17 cellular contexts compared by ENCODE assay signal in the genomic region with DNA sequence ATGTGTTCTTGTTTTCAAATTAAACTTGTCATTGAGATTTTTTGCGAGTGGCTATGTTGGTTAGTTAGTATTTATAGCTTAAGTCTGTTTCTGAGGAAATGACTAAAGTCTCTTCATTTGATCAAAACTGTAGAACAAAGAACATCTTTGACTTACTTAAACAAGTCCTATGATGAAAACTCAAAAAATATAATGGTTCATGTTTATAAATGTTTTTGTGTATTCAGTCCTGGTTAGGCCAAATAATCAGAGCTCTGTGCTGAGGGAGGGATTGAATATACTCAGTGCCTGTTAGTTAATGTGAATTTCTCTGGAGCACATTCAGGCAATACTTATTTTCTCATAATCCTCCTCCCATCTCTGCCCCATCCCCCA. TPM values are rescaled to one million over a fixed set of nuclear protein-coding genes. Genes with fewer than 3 reads are reported as not detected.
DNase-seq lines count a peak whose midpoint lies in the region; ATAC-seq and TF ChIP-seq lines count a peak whose summit lies in the region.
"Had no signal": no experiment of that assay in that cellular context is flagged by ENCODE, and none has a peak within 500 bp of the region (broad histone marks: within the 10 kb centered on the region; RNA-seq: fewer than 3 reads in every experiment).

No MANE protein-coding gene starts in this region.

- H4K5ac ChIP-seq in H9 (ENCODE audit: insufficient read length, low read depth, low read length), result no peak overlapping the region

- DNase-seq in HFFc6 (no peak), foreskin keratinocyte (no peak), H9 (no peak), cerebellum (ENCODE audit: low spot score) (no peak)
- no peak for DNase-seq in activated naive CD4-positive, alpha-beta T cell treated with anti-CD3 and anti-CD28 coated beads for 36 hours
- DNase-seq: AML-193, foreskin fibroblast, GDM1, natural killer cell, NCI-H146, NCI-H345, SIG-M5 had no signal

- H4K20me1 ChIP-seq in H9 (ENCODE audit: control insufficient read depth, insufficient read depth, insufficient read length), result no peaks in the 10 kb centered on the region

- CTCF ChIA-PET in activated naive CD4-positive, alpha-beta T cell treated with anti-CD3 and anti-CD28 coated beads for 36 hours (lab: Charles Lee), result no interaction called here

- H2BK12ac ChIP-seq in H9 (ENCODE audit: insufficient read length, low read depth, low read length), result no peak overlapping the region

- H3K9me3 Mint-ChIP-seq in HFFc6 (no peaks in the 10 kb centered on the region), H9 (no peaks in the 10 kb centered on the region; a peak in 1 of 5 replicates)
- no peaks in the 10 kb centered on the region for H3K9me3 Mint-ChIP-seq in activated naive CD4-positive, alpha-beta T cell treated with anti-CD3 and anti-CD28 coated beads for 36 hours
- H3K9me3 Mint-ChIP-seq: GM23338, natural killer cell had no signal

- H3K9ac ChIP-seq in skeletal muscle satellite cell (ENCODE audit: low read depth, low read length), result peak overlapping the region; percentile 81
- H3K9ac ChIP-seq in H9 (ENCODE audit: extremely low read depth, insufficient read length, low read length), result no peak overlapping the region
- H3K9ac ChIP-seq: KMS-11 had no signal

- peak overlapping the region; percentile 1 for H3K4me3 ChIP-seq in skeletal muscle satellite cell (ENCODE audit: low read length)
- H3K4me3 ChIP-seq: GM23338 had no signal

- H3K4me1 ChIP-seq in foreskin keratinocyte, result peaks cover 75% of the 10 kb centered on the region
- H3K4me1 ChIP-seq in skeletal muscle satellite cell (ENCODE audit: control insufficient read depth, insufficient read depth, low read length), result peaks cover 71% of the 10 kb centered on the region
- no peaks in the 10 kb centered on the region for H3K4me1 ChIP-seq in H9 (ENCODE audit: insufficient read depth, low read length)

- no peak overlapping the region for H2BK120ac ChIP-seq in H9 (ENCODE audit: low read depth, low read length, poor library complexity, severe bottlenecking)

- H3K4me1 Mint-ChIP-seq in HFFc6 (ENCODE audit: low read depth), result peaks cover 92% of the 10 kb centered on the region
- peaks cover 3 to 8% of the 10 kb centered on the region in 2 experiments; a peak in 3 of 4 replicates for H3K4me1 Mint-ChIP-seq in H9
- H3K4me1 Mint-ChIP-seq in activated naive CD4-positive, alpha-beta T cell treated with anti-CD3 and anti-CD28 coated beads for 36 hours (ENCODE audit: low read depth), result peaks cover 12% of the 10 kb centered on the region

- H3K79me2 ChIP-seq in H9 (ENCODE audit: insufficient read depth, low read length), result no peaks in the 10 kb centered on the region

- no peak overlapping the region for H3K18ac ChIP-seq in H9 (ENCODE audit: insufficient read length, low read depth, low read length)

- H4K8ac ChIP-seq in H9 (replicated peaks; ENCODE audit: insufficient read length, low read depth, low read length), result no peak overlapping the region

- no peak overlapping the region for H3K23ac ChIP-seq in H9 (ENCODE audit: insufficient read length, low read depth, low read length)

- H3K14ac ChIP-seq in H9 (ENCODE audit: insufficient read depth, low read length), result no peak overlapping the region

- no peak overlapping the region for H3T11ph ChIP-seq in H9 (ENCODE audit: low read length)

- H3K27ac Mint-ChIP-seq in HFFc6, result peak overlapping the region; percentile 99
- no peak overlapping the region for H3K27ac Mint-ChIP-seq in H9
- H3K27ac Mint-ChIP-seq in activated naive CD4-positive, alpha-beta T cell treated with anti-CD3 and anti-CD28 coated beads for 36 hours, result no peak overlapping the region
- H3K27ac Mint-ChIP-seq: activated naive CD4-positive, alpha-beta T cell treated with anti-CD3 and anti-CD28 coated beads, Interleukin-2, amount 50 U/mL, for 72 hours; GM23338; natural killer cell had no signal

- H3K27me3 Mint-ChIP-seq in HFFc6 (ENCODE audit: insufficient read depth), result no peaks in the 10 kb centered on the region
- H3K27me3 Mint-ChIP-seq in H9 (ENCODE audit: low read depth), result no peaks in the 10 kb centered on the region
- no peaks in the 10 kb centered on the region for H3K27me3 Mint-ChIP-seq in activated naive CD4-positive, alpha-beta T cell treated with anti-CD3 and anti-CD28 coated beads for 36 hours (ENCODE audit: low read depth)

- H2AFZ ChIP-seq in H9 (ENCODE audit: low read length), result no peak overlapping the region
- H2AFZ ChIP-seq: GM23338 had no signal

- H2BK5ac ChIP-seq in H9 (ENCODE audit: insufficient read length, low read length), result no peak overlapping the region

- no peak overlapping the region for H2AK5ac ChIP-seq in H9 (ENCODE audit: insufficient read length, low read length)

- H3K4me2 ChIP-seq in skeletal muscle satellite cell (ENCODE audit: low read length) (peak overlapping the region; percentile 43), H9 (ENCODE audit: insufficient read depth, insufficient read length, low read length) (no peak overlapping the region)
- H3K4me2 ChIP-seq: GM23338, KMS-11 had no signal

- no peaks in the 10 kb centered on the region for H3K9me3 ChIP-seq in skeletal muscle satellite cell (replicated peaks; ENCODE audit: low read length)
- no peaks in the 10 kb centered on the region for H3K9me3 ChIP-seq in H9 (ENCODE audit: control insufficient read depth, low read depth, low read length)

- no peak overlapping the region for H3K4ac ChIP-seq in H9 (ENCODE audit: low read depth, low read length)

- H3K79me1 ChIP-seq in H9 (ENCODE audit: insufficient read depth, low read depth, low read length, poor library complexity, severe bottlenecking), result no peaks in the 10 kb centered on the region

- H3K27me3 ChIP-seq in foreskin keratinocyte (no peaks in the 10 kb centered on the region), skeletal muscle satellite cell (ENCODE audit: control insufficient read depth, insufficient read depth, low read length) (no peaks in the 10 kb centered on the region), H9 (ENCODE audit: insufficient read depth, low read length) (no peaks in the 10 kb centered on the region)

- peak overlapping the region; percentile 59 for H3K27ac ChIP-seq in foreskin keratinocyte
- no peak overlapping the region for H3K27ac ChIP-seq in H9 (ENCODE audit: insufficient read length, low read depth, low read length)
- H3K27ac ChIP-seq: KMS-11 had no signal

- no peaks in the 10 kb centered on the region for H3K23me2 ChIP-seq in H9 (ENCODE audit: insufficient read length, low read depth, low read length, poor library complexity, severe bottlenecking)

- H4K91ac ChIP-seq in H9 (ENCODE audit: insufficient read length, low read depth, low read length), result no peak overlapping the region

- no peak overlapping the region for H3K56ac ChIP-seq in H9 (ENCODE audit: insufficient read length, low read depth, low read length)

- peaks cover 8% of the 10 kb centered on the region for H3K36me3 ChIP-seq in skeletal muscle satellite cell (ENCODE audit: insufficient read depth, low read length)

- no peak overlapping the region for H2BK20ac ChIP-seq in H9 (ENCODE audit: low read depth, low read length, poor library complexity, severe bottlenecking)

- ATAC-seq in SK-N-SH treated with all-trans-retinoic acid at 6 μM for 48 hours (peak; percentile 10; the same call in 1 of the 3 replicates), foreskin keratinocyte (no peak)
- ATAC-seq: activated naive CD4-positive, alpha-beta T cell treated with anti-CD3 and anti-CD28 coated beads, Interleukin-2, amount 50 U/mL, for 72 hours; GM23338; natural killer cell had no signal

- H3K4me3 Mint-ChIP-seq in HFFc6, result peak overlapping the region; percentile 80
- no peak overlapping the region for H3K4me3 Mint-ChIP-seq in H9
- H3K4me3 Mint-ChIP-seq in activated naive CD4-positive, alpha-beta T cell treated with anti-CD3 and anti-CD28 coated beads for 36 hours, result no peak overlapping the region
- H3K4me3 Mint-ChIP-seq: GM23338, natural killer cell had no signal

- intact Hi-C loops in activated naive CD4-positive, alpha-beta T cell treated with anti-CD3 and anti-CD28 coated beads for 36 hours (cut with micrococcal nuclease), result no loop called here

- H2BK15ac ChIP-seq in H9 (ENCODE audit: low read depth, low read length), result no peak overlapping the region

- no CpG with 5 or more reads among the region's 1 CpG for WGBS in H9 (ENCODE audit: extremely low coverage, insufficient read length, low lambda C conversion rate)

- H3K36me3 Mint-ChIP-seq in HFFc6 (ENCODE audit: low read depth) (peaks cover 31% of the 10 kb centered on the region), H9 (ENCODE audit: insufficient read depth in 1 of 3, low read depth in 3 of 3) (peaks cover 0 to 1% (median 0%) of the 10 kb centered on the region in 3 experiments; a peak in 2 of 7 replicates)
- H3K36me3 Mint-ChIP-seq in activated naive CD4-positive, alpha-beta T cell treated with anti-CD3 and anti-CD28 coated beads for 36 hours (ENCODE audit: low read depth), result peaks cover 7% of the 10 kb centered on the region
- H3K36me3 Mint-ChIP-seq: natural killer cell had no signal

- no peak for TF ChIP-seq CTCF in HFFc6 (IDR thresholded peaks at IDR 0.05)
- TF ChIP-seq CTCF in foreskin keratinocyte (conservative IDR thresholded peaks at IDR 0.05), result no peak
- TF ChIP-seq CTCF in H9 (conservative IDR thresholded peaks at IDR 0.05), result no peak

TF ChIP-seq in SK-N-SH treated with all-trans-retinoic acid at 6 μM for 48 hours, 23 proteins besides CTCF, POLR2A, EP300 and RAD21 (continues in another document):
- TF ChIP-seq TOX (CRISPR knock-in tag; IDR thresholded peaks at IDR 0.05; ENCODE audit: borderline replicate concordance) (no peak), ZNF565 (CRISPR knock-in tag; conservative IDR thresholded peaks at IDR 0.05; ENCODE audit: low read depth) (no peak), CSDC2 (CRISPR knock-in tag; IDR thresholded peaks at IDR 0.05) (no peak)
- TF ChIP-seq, protein P1, sequence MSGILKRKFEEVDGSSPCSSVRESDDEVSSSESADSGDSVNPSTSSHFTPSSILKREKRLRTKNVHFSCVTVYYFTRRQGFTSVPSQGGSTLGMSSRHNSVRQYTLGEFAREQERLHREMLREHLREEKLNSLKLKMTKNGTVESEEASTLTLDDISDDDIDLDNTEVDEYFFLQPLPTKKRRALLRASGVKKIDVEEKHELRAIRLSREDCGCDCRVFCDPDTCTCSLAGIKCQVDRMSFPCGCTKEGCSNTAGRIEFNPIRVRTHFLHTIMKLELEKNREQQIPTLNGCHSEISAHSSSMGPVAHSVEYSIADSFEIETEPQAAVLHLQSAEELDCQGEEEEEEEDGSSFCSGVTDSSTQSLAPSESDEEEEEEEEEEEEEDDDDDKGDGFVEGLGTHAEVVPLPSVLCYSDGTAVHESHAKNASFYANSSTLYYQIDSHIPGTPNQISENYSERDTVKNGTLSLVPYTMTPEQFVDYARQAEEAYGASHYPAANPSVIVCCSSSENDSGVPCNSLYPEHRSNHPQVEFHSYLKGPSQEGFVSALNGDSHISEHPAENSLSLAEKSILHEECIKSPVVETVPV (CRISPR knock-in tag; IDR thresholded peaks at IDR 0.05), result no peak

RNA-seq across cellular contexts. Expression of gene PPFIBP1, which starts 51.8 kb away (rescaled TPM):
- total RNA-seq in HFFc6 (2021; fragmentation: NEBNext Ultra II Directional; extraction: Animal tissue kit (Norgen Biotek cat#: 25700)), result 100 to 1,000 TPM in 2 of 6 experiments, 10 to 100 TPM in 4; 79.1 to 104 (median 92.0) TPM
- total RNA-seq in foreskin keratinocyte, result 92.1 and 105 TPM in 2 replicates
- polyA plus RNA-seq in foreskin keratinocyte, result 12.6 and 14.2 TPM in 2 replicates
- total RNA-seq in skeletal muscle satellite cell (2012; rRNA removed), result 122 and 189 TPM in 2 replicates
- 28.7 and 29.2 TPM in 2 replicates for total RNA-seq in H9 (2021)
- 35.7 TPM for total RNA-seq in cerebellum
- 10 to 100 TPM; 43.4 to 43.6 TPM for total RNA-seq in activated naive CD4-positive, alpha-beta T cell treated with anti-CD3 and anti-CD28 coated beads for 36 hours
